7 cellular contexts compared by ENCODE assay signal in genomic region chr15:83248151-83248851, GRCh38. TPM values are rescaled to one million over a fixed set of nuclear protein-coding genes. Genes with fewer than 3 reads are reported as not detected.
A peak's percentile ranks its signal among the peaks of the same experiment; 100 is the strongest.
DNase-seq lines count a peak whose midpoint lies in the region; ATAC-seq and TF ChIP-seq lines count a peak whose summit lies in the region.

No MANE protein-coding gene starts in this region.

- H3K4me1 ChIP-seq in DND-41 (ENCODE audit: insufficient read depth, low read length) (no peaks in the 10 kb centered on the region), body of pancreas (peaks cover 4% of the 10 kb centered on the region)

- no peak for TF ChIP-seq POLR2A in body of pancreas (IDR thresholded peaks at IDR 0.05)

- DNase-seq in DND-41 (peak; percentile 28), H4 (ENCODE audit: low spot score) (peak; percentile 36), NCI-H345 (lab: John Stamatoyannopoulos, UW) (peak; percentile 53), body of pancreas (peak; percentile 12 to 49 (median 22)), immature natural killer cell (peak; percentile 13 to 44 (median 32))
- DNase-seq in stimulated activated effector memory CD8-positive, alpha-beta T cell treated with anti-CD3 and anti-CD28 coated beads, Interleukin-12 subunit alpha, Interleukin-12 subunit beta, amount 100 ng/mL, for 72 hours (ENCODE audit: low spot score in 2 of 2) = peak; percentile 11 to 48

- intact Hi-C loops in body of pancreas (cut with DNase I) = no loop called here

- 23 to 24% methylated on average over 9 to 10 of the region's 10 CpGs for WGBS in body of pancreas, 2 donors

- H3K9me3 Mint-ChIP-seq in immature natural killer cell = no peaks in the 10 kb centered on the region
- H3K9me3 Mint-ChIP-seq in stimulated activated effector memory CD8-positive, alpha-beta T cell treated with anti-CD3 and anti-CD28 coated beads, Interleukin-12 subunit alpha, Interleukin-12 subunit beta, amount 100 ng/mL, for 72 hours = no peaks in the 10 kb centered on the region

- H3K27ac ChIP-seq in DND-41 (ENCODE audit: low read length) = no peak overlapping the region
- no peak overlapping the region for H3K27ac ChIP-seq in body of pancreas

- H2AFZ ChIP-seq in DND-41 (ENCODE audit: low read depth, low read length) = no peak overlapping the region

- H3K4me3 ChIP-seq in DND-41 (ENCODE audit: low read depth in 1 of 2, low read length in 2 of 2) = no peak overlapping the region
- no peak overlapping the region for H3K4me3 ChIP-seq in body of pancreas

- TF ChIP-seq CTCF in DND-41 (IDR thresholded peaks at IDR 0.05; ENCODE audit: borderline replicate concordance, extremely low read depth, low read length, poor library complexity, severe bottlenecking) (peak; percentile 85), body of pancreas (IDR thresholded peaks at IDR 0.05) (peak; percentile 83 to 96 (median 87))

- peaks cover 2% of the 10 kb centered on the region for H3K27me3 ChIP-seq in DND-41 (ENCODE audit: insufficient read depth, low read length, poor library complexity)
- H3K27me3 ChIP-seq in body of pancreas = no peaks in the 10 kb centered on the region

- ATAC-seq in DND-41 (ENCODE audit: insufficient read depth, low read depth) = 0 out of 3 replicates have a peak, but pooled peaks have one; percentile 53
- ATAC-seq in body of pancreas = no peak
- no peak for ATAC-seq in stimulated activated effector memory CD8-positive, alpha-beta T cell treated with anti-CD3 and anti-CD28 coated beads, Interleukin-12 subunit alpha, Interleukin-12 subunit beta, amount 100 ng/mL, for 72 hours
- ATAC-seq in GM18520 (IDR thresholded peaks at IDR 0.05; ENCODE audit: unreplicated experiment) = no peak

- H3K27ac Mint-ChIP-seq in immature natural killer cell = no peak overlapping the region
- H3K27ac Mint-ChIP-seq in stimulated activated effector memory CD8-positive, alpha-beta T cell treated with anti-CD3 and anti-CD28 coated beads, Interleukin-12 subunit alpha, Interleukin-12 subunit beta, amount 100 ng/mL, for 72 hours = no peak overlapping the region

- no peaks in the 10 kb centered on the region for H3K79me2 ChIP-seq in DND-41 (ENCODE audit: insufficient read depth, low read length)

- no peak overlapping the region for H3K4me3 Mint-ChIP-seq in immature natural killer cell
- no peak overlapping the region for H3K4me3 Mint-ChIP-seq in stimulated activated effector memory CD8-positive, alpha-beta T cell treated with anti-CD3 and anti-CD28 coated beads, Interleukin-12 subunit alpha, Interleukin-12 subunit beta, amount 100 ng/mL, for 72 hours

- H3K9ac ChIP-seq in DND-41 (ENCODE audit: low read depth, low read length) = no peak overlapping the region

- H3K4me1 Mint-ChIP-seq in immature natural killer cell = no peaks in the 10 kb centered on the region
- H3K4me1 Mint-ChIP-seq in stimulated activated effector memory CD8-positive, alpha-beta T cell treated with anti-CD3 and anti-CD28 coated beads, Interleukin-12 subunit alpha, Interleukin-12 subunit beta, amount 100 ng/mL, for 72 hours = no peaks in the 10 kb centered on the region

- H3K27me3 Mint-ChIP-seq in immature natural killer cell (ENCODE audit: low read depth in 3 of 3) = peaks cover 2 to 15% (median 7%) of the 10 kb centered on the region in 3 donors

- no peaks in the 10 kb centered on the region for H4K20me1 ChIP-seq in DND-41 (ENCODE audit: insufficient read depth, low read length)

- H3K36me3 ChIP-seq in DND-41 (ENCODE audit: insufficient read depth, low read length) (no peaks in the 10 kb centered on the region), body of pancreas (replicated peaks in 1 of 2; ENCODE audit: insufficient read depth in 1 of 2, low read depth in 2 of 2) (no peaks in the 10 kb centered on the region)

- H3K9me3 ChIP-seq in DND-41 (ENCODE audit: insufficient read depth, low read length, severe bottlenecking) = no peaks in the 10 kb centered on the region
- H3K9me3 ChIP-seq in body of pancreas = no peaks in the 10 kb centered on the region

- H3K4me2 ChIP-seq in DND-41 (ENCODE audit: insufficient read depth, low read length) = no peak overlapping the region

- H3K36me3 Mint-ChIP-seq in immature natural killer cell = no peaks in the 10 kb centered on the region
- no peaks in the 10 kb centered on the region for H3K36me3 Mint-ChIP-seq in stimulated activated effector memory CD8-positive, alpha-beta T cell treated with anti-CD3 and anti-CD28 coated beads, Interleukin-12 subunit alpha, Interleukin-12 subunit beta, amount 100 ng/mL, for 72 hours

RNA-seq across cellular contexts. Expression of gene BNC1, which starts 36.2 kb away (rescaled TPM):
- total RNA-seq in H4 (2014; rRNA removed; shearing (Covaris generic)) = not detected in 2 replicates
- total RNA-seq in body of pancreas = under 1 TPM in 1 of 2 donors, not detected in 1; 0.26 TPM
- not detected for polyA plus RNA-seq in immature natural killer cell

RNA-seq across cellular contexts. Expression of gene HDGFL3, which starts 40.7 kb away (rescaled TPM):
- 37.5 and 40.6 TPM in 2 replicates for total RNA-seq in H4 (2014; rRNA removed; shearing (Covaris generic))
- total RNA-seq in body of pancreas = 10 to 100 TPM; 10.4 to 22.7 TPM
- polyA plus RNA-seq in immature natural killer cell = 10 to 100 TPM in 2 of 3 donors, 1 to 10 TPM in 1; 6.8 to 21.6 (median 10.6) TPM
